Comparison of ENCODE assay signal across 8 cellular contexts in genomic region chr17:42653179-42654124, GRCh38. TPM values are rescaled to one million over a fixed set of nuclear protein-coding genes. Genes with fewer than 3 reads are reported as not detected.
DNase-seq lines count a peak whose midpoint lies in the region; ATAC-seq and TF ChIP-seq lines count a peak whose summit lies in the region.
"Had no signal": no experiment of that assay in that cellular context is flagged by ENCODE, and none has a peak within 500 bp of the region (broad histone marks: within the 10 kb centered on the region; RNA-seq: fewer than 3 reads in every experiment).

No MANE protein-coding gene starts in this region.

- H3K27ac ChIP-seq in right lobe of liver (peak overlapping the region in 2 of 3 donors; percentile 20 to 33), thoracic aorta (peak overlapping the region; percentile 67 to 75)

- 20% methylated on average over 29 of the region's 42 CpGs for WGBS in right lobe of liver (ENCODE audit: insufficient coverage, low coverage, low lambda C conversion rate, missing lambda C conversion rate)

- peak overlapping the region in 1 of 3 donors; percentile 29 for H3K4me3 ChIP-seq in right lobe of liver
- peak overlapping the region; percentile 74 for H3K4me3 ChIP-seq in thoracic aorta

- H3K4me1 ChIP-seq in right lobe of liver: peaks cover 0 to 6% (median 0%) of the 10 kb centered on the region in 4 donors
- peaks cover 10 to 13% of the 10 kb centered on the region in 2 donors for H3K4me1 ChIP-seq in thoracic aorta (ENCODE audit: control insufficient read depth in 1 of 2, low read depth in 2 of 2)

- TF ChIP-seq CTCF in right lobe of liver (IDR thresholded peaks at IDR 0.05): no peak
- TF ChIP-seq CTCF in thoracic aorta (IDR thresholded peaks at IDR 0.05): no peak

- intact Hi-C loops in right lobe of liver (cut with DNase I): no loop called here

- H3K27me3 ChIP-seq in right lobe of liver (no peaks in the 10 kb centered on the region), thoracic aorta (replicated peaks; ENCODE audit: insufficient read depth) (no peaks in the 10 kb centered on the region)

- ATAC-seq in right lobe of liver (peak; percentile 41 to 61 (median 58)), thoracic aorta (ENCODE audit: insufficient number of reproducible peaks, low FRiP score, low read depth) (no peak)

- peak; percentile 57 for DNase-seq in NCI-H2227 treated with DMSO at 0.1 percent for 48 hours (lab: John Stamatoyannopoulos, UW)
- peak; percentile 74 for DNase-seq in ecto neural progenitor cell (ENCODE audit: low spot score)
- DNase-seq in right lobe of liver: peak in 2 of 3 donors; percentile 23 to 50
- DNase-seq in thoracic aorta (ENCODE audit: low spot score): no peak
- no peak for DNase-seq in GOT3 (lab: John Stamatoyannopoulos, UW)
- no peak for DNase-seq in NCI-H748 treated with DMSO at 0.1 percent for 48 hours (lab: John Stamatoyannopoulos, UW)
- no peak for DNase-seq in NOMO-1 treated with DMSO at 0.1 percent for 48 hours (lab: John Stamatoyannopoulos, UW; ENCODE audit: unreplicated experiment)
- DNase-seq: T-helper 9 cell had no signal

- TF ChIP-seq POLR2A in right lobe of liver (IDR thresholded peaks at IDR 0.05): no peak

- H3K9me3 ChIP-seq in right lobe of liver (no peaks in the 10 kb centered on the region), thoracic aorta (no peaks in the 10 kb centered on the region)

- H3K36me3 ChIP-seq in right lobe of liver (no peaks in the 10 kb centered on the region), thoracic aorta (no peaks in the 10 kb centered on the region)

RNA-seq across cellular contexts. Expression of gene TUBG2, which starts 5.6 kb away (rescaled TPM):
- 10 to 100 TPM in 1 of 6 experiments, 1 to 10 TPM in 5; 6.8 to 10.7 (median 7.5) TPM for total RNA-seq in right lobe of liver
- 10 to 100 TPM; 47.2 to 49.0 TPM for total RNA-seq in thoracic aorta

RNA-seq across cellular contexts. Expression of gene PLEKHH3, which starts 23.3 kb away (rescaled TPM):
- 10 to 100 TPM in 5 of 6 experiments, 1 to 10 TPM in 1; 8.1 to 23.7 (median 11.2) TPM for total RNA-seq in right lobe of liver
- 10 to 100 TPM; 54.8 to 59.2 TPM for total RNA-seq in thoracic aorta

RNA-seq across cellular contexts. Expression of gene CCR10, which starts 28.2 kb away (rescaled TPM):
- total RNA-seq in right lobe of liver (under 1 TPM in 3 of 6 experiments, not detected in 3; 0.21 to 0.34 (median 0.31) TPM), thoracic aorta (1 to 10 TPM; 3.2 to 3.4 TPM)

RNA-seq across cellular contexts. Expression of gene CNTNAP1, which starts 28.9 kb away (rescaled TPM):
- total RNA-seq in right lobe of liver (1 to 10 TPM in 1 of 6 experiments, under 1 TPM in 5; 0.42 to 1.8 (median 0.56) TPM), thoracic aorta (10 to 100 TPM in 1 of 2 donors, 1 to 10 TPM in 1; 9.1 to 19.6 TPM)

RNA-seq across cellular contexts. Expression of gene TUBG1, which starts 44.0 kb away (rescaled TPM):
- total RNA-seq in right lobe of liver (10 to 100 TPM; 17.9 to 44.5 (median 22.0) TPM), thoracic aorta (10 to 100 TPM; 26.7 to 47.0 TPM)

Comparison
In these comparisons a context has a peak if more than half of its experiments do, and no peak if none do; other contexts are left out.
1. DNase-seq: peak in NCI-H2227 treated with DMSO at 0.1 percent for 48 hours (single experiment), ecto neural progenitor cell (single experiment) and right lobe of liver (2 of 3); none in thoracic aorta (single experiment), GOT3 (single experiment), NCI-H748 treated with DMSO at 0.1 percent for 48 hours (single experiment) and NOMO-1 treated with DMSO at 0.1 percent for 48 hours (single experiment).
2. RNA of gene TUBG2, which starts 5.6 kb away (total RNA-seq): 47.2 to 49.0 TPM in thoracic aorta; 6.8 to 10.7 TPM in right lobe of liver; every median in the first group is over 4 times any median in the second.